ENCODE assay signal across 14 cellular contexts in genomic region chr7:1288996-1289551, GRCh38. TPM values are rescaled to one million over a fixed set of nuclear protein-coding genes. Genes with fewer than 3 reads are reported as not detected.
A peak's percentile ranks its signal among the peaks of the same experiment; 100 is the strongest.
DNase-seq lines count a peak whose midpoint lies in the region; ATAC-seq and TF ChIP-seq lines count a peak whose summit lies in the region.
"Had no signal": no experiment of that assay in that cellular context is flagged by ENCODE, and none has a peak within 500 bp of the region (broad histone marks: within the 10 kb centered on the region; RNA-seq: fewer than 3 reads in every experiment).

No MANE protein-coding gene starts in this region.

- no peak for ATAC-seq in activated T-helper 17 cell treated with anti-CD3 and anti-CD28 coated beads, Interleukin-2, amount 50 U/mL, for 72 hours (replicated peaks)
- no peak for ATAC-seq in natural killer cell
- no peak for ATAC-seq in HG03108 (IDR thresholded peaks at IDR 0.05; ENCODE audit: unreplicated experiment)
- no peak for ATAC-seq in T-cell (replicated peaks in 1 of 4)

- 78 to 87% (median 84%) methylated on average over 19 to 32 of the region's 32 CpGs for WGBS in spleen, 5 donors

- no peaks in the 10 kb centered on the region for H3K36me3 Mint-ChIP-seq in activated T-helper 17 cell treated with anti-CD3 and anti-CD28 coated beads, Interleukin-2, amount 50 U/mL, for 72 hours (ENCODE audit: low read depth)
- H3K36me3 Mint-ChIP-seq in natural killer cell = no peaks in the 10 kb centered on the region
- no peaks in the 10 kb centered on the region for H3K36me3 Mint-ChIP-seq in T-cell

- no peaks in the 10 kb centered on the region for H3K9me3 Mint-ChIP-seq in activated T-helper 17 cell treated with anti-CD3 and anti-CD28 coated beads, Interleukin-2, amount 50 U/mL, for 72 hours
- H3K9me3 Mint-ChIP-seq in natural killer cell = no peaks in the 10 kb centered on the region
- no peaks in the 10 kb centered on the region for H3K9me3 Mint-ChIP-seq in T-cell

- no peak for TF ChIP-seq POLR2A in spleen (IDR thresholded peaks at IDR 0.05)

- H3K4me3 Mint-ChIP-seq in activated T-helper 17 cell treated with anti-CD3 and anti-CD28 coated beads, Interleukin-2, amount 50 U/mL, for 72 hours = peak overlapping the region; percentile 58
- H3K4me3 Mint-ChIP-seq in natural killer cell (peak overlapping the region; percentile 35), T-cell (peak overlapping the region in 1 of 3 donors; percentile 82)

- peaks cover 0 to 98% (median 43%) of the 10 kb centered on the region in 7 donors for H3K27me3 ChIP-seq in spleen (replicated peaks in 1 of 7)

- intact Hi-C loops in natural killer cell (cut with micrococcal nuclease) = no loop called here
- intact Hi-C loops in spleen (cut with DNase I; ENCODE audit: low total_unique reads) = no loop called here

- H3K9me3 ChIP-seq in spleen = no peaks in the 10 kb centered on the region
- H3K9me3 ChIP-seq: BLaER1 treated with 17β-estradiol and CSF1 and Interleukin-3, amounts not matched to agents 10 nM and 100 nM had no signal

- H3K4me1 ChIP-seq in spleen = peaks cover 10 to 21% (median 17%) of the 10 kb centered on the region in 6 donors

- peaks cover 10% of the 10 kb centered on the region for H3K27me3 Mint-ChIP-seq in activated T-helper 17 cell treated with anti-CD3 and anti-CD28 coated beads, Interleukin-2, amount 50 U/mL, for 72 hours
- H3K27me3 Mint-ChIP-seq in natural killer cell (ENCODE audit: low read depth in 2 of 2) (no peaks in the 10 kb centered on the region), T-cell (peaks cover 0 to 27% of the 10 kb centered on the region in 2 donors)

- H3K36me3 ChIP-seq in spleen = no peaks in the 10 kb centered on the region
- H3K36me3 ChIP-seq: BLaER1 treated with 17β-estradiol and CSF1 and Interleukin-3, amounts not matched to agents 10 nM and 100 nM had no signal

- H3K27ac ChIP-seq in spleen = no peak overlapping the region
- H3K27ac ChIP-seq: 22Rv1 had no signal

- H3K27ac Mint-ChIP-seq in activated T-helper 17 cell treated with anti-CD3 and anti-CD28 coated beads, Interleukin-2, amount 50 U/mL, for 72 hours = no peak overlapping the region
- H3K27ac Mint-ChIP-seq in natural killer cell = no peak overlapping the region
- H3K27ac Mint-ChIP-seq in T-cell = no peak overlapping the region

- POLR2A ChIA-PET in T-cell (lab: Charles Lee) = no interaction called here

- no peaks in the 10 kb centered on the region for H3K4me1 Mint-ChIP-seq in activated T-helper 17 cell treated with anti-CD3 and anti-CD28 coated beads, Interleukin-2, amount 50 U/mL, for 72 hours
- H3K4me1 Mint-ChIP-seq in natural killer cell = peaks cover 0 to 25% of the 10 kb centered on the region in 2 donors
- peaks cover 6 to 11% (median 10%) of the 10 kb centered on the region in 3 donors for H3K4me1 Mint-ChIP-seq in T-cell

- peak; percentile 5 for DNase-seq in activated naive CD4-positive, alpha-beta T cell treated with anti-CD3 and anti-CD28 coated beads, Interleukin-2, amount 50 U/mL, for 16 hours
- DNase-seq in activated naive CD4-positive, alpha-beta T cell (lab: John Stamatoyannopoulos, UW) = no peak
- no peak for DNase-seq in natural killer cell
- peak; percentile 60 for DNase-seq in spleen
- DNase-seq in activated CD4-positive, alpha-beta T cell treated with anti-CD3 and anti-CD28 coated beads for 4 hours = no peak
- DNase-seq in T-cell = no peak
- DNase-seq: GOT3, Kasumi-1, NCI-H1417 treated with DMSO at 0.1 percent for 48 hours, NCI-H2029 had no signal

- no peak overlapping the region for H3K4me3 ChIP-seq in spleen

- TF ChIP-seq CTCF in natural killer cell (IDR thresholded peaks at IDR 0.05) (no peak), spleen (IDR thresholded peaks at IDR 0.05 in 8 of 11, conservative IDR thresholded peaks at IDR 0.05 in 3 of 11) (no peak)

- CTCF ChIA-PET in T-cell (lab: Charles Lee) = no interaction called here

RNA-seq across cellular contexts. Expression of gene UNCX, which starts 56.4 kb away (rescaled TPM):
- total RNA-seq in activated T-helper 17 cell treated with anti-CD3 and anti-CD28 coated beads, Interleukin-2, amount 50 U/mL, for 72 hours = not detected
- total RNA-seq in natural killer cell (not detected), spleen (not detected), T-cell (not detected)
- not detected for polyA plus RNA-seq in spleen

Comparison
In these comparisons a context has a peak if more than half of its experiments do, and no peak if none do; other contexts are left out.
1. DNase-seq: peak in activated naive CD4-positive, alpha-beta T cell treated with anti-CD3 and anti-CD28 coated beads, Interleukin-2, amount 50 U/mL, for 16 hours (single experiment) and spleen (single experiment); none in activated naive CD4-positive, alpha-beta T cell (0 of 4), natural killer cell (single experiment), activated CD4-positive, alpha-beta T cell treated with anti-CD3 and anti-CD28 coated beads for 4 hours (0 of 2) and T-cell (0 of 34).